In genomic region chr2:75219213-75219612, GRCh38 we compare ENCODE assay signal across 7 cellular contexts. TPM values are rescaled to one million over a fixed set of nuclear protein-coding genes. Genes with fewer than 3 reads are reported as not detected.
DNase-seq lines count a peak whose midpoint lies in the region; ATAC-seq and TF ChIP-seq lines count a peak whose summit lies in the region.
"Not testable (repeated sequence)": the region's sequence is repeated elsewhere in the genome, so short reads cannot be mapped to it uniquely, and the experiment has no call there.
"Had no signal": no experiment of that assay in that cellular context is flagged by ENCODE, and none has a peak within 500 bp of the region (broad histone marks: within the 10 kb centered on the region; RNA-seq: fewer than 3 reads in every experiment).

No MANE protein-coding gene starts in this region.

- not testable (repeated sequence) for H3K27me3 ChIP-seq in GM23338 (ENCODE audit: insufficient read depth); HUES48 (ENCODE audit: control insufficient read depth, insufficient read depth, low read length); HUES64 (ENCODE audit: insufficient read depth, low read length); iPS-18a (ENCODE audit: control insufficient read depth, insufficient read depth, low read length); mesendoderm (ENCODE audit: insufficient read depth, low read length, poor library complexity)

- H3K9me2 ChIP-seq in GM23338 (ENCODE audit: insufficient read depth), result not testable (repeated sequence)

- peaks cover 22% of the 10 kb centered on the region for H3K4me1 Mint-ChIP-seq in GM23338

- H3K56ac ChIP-seq in mesendoderm (ENCODE audit: low read length), result not testable (repeated sequence)

- H3K36me3 ChIP-seq in GM23338 (ENCODE audit: insufficient read depth); HUES48 (ENCODE audit: control insufficient read depth, insufficient read depth, low read length); HUES64 (ENCODE audit: insufficient read depth, low read length); iPS-18a (ENCODE audit: control insufficient read depth, low read depth, low read length); mesendoderm (ENCODE audit: control insufficient read depth, insufficient read depth, low read length): not testable (repeated sequence)

- not testable (repeated sequence) for H3F3A ChIP-seq in GM23338 (replicated peaks; ENCODE audit: low read depth)

- not testable (repeated sequence) for TF ChIP-seq CTCF in GM23338 (conservative IDR thresholded peaks at IDR 0.05; ENCODE audit: low read depth in 2 of 2)

- H2BK120ac ChIP-seq in mesendoderm (ENCODE audit: low read depth, low read length), result not testable (repeated sequence)

- not testable (repeated sequence) for DNase-seq in GM23338 (ENCODE audit: low spot score)
- peak; percentile 50 for DNase-seq in mesendoderm

- not testable (repeated sequence) for H3K18ac ChIP-seq in mesendoderm (ENCODE audit: low read length)

- H3K36me3 Mint-ChIP-seq in GM23338 (ENCODE audit: low read depth), result peaks cover 51% of the 10 kb centered on the region

- H4K5ac ChIP-seq in mesendoderm (ENCODE audit: low read length), result not testable (repeated sequence)

- H4K20me1 ChIP-seq in GM23338 (replicated peaks; ENCODE audit: insufficient read depth), result not testable (repeated sequence)

- peak overlapping the region; percentile 90 for H3K27ac Mint-ChIP-seq in GM23338

- H3K79me1 ChIP-seq in mesendoderm (ENCODE audit: low read length), result not testable (repeated sequence)

- peaks cover 17% of the 10 kb centered on the region for H3K79me2 ChIP-seq in GM23338 (replicated peaks; ENCODE audit: insufficient read depth)
- H3K79me2 ChIP-seq in mesendoderm (ENCODE audit: control insufficient read depth, insufficient read depth, low read length), result not testable (repeated sequence)

- not testable (repeated sequence) for ATAC-seq in GM23338

- not testable (repeated sequence) for H2BK5ac ChIP-seq in mesendoderm (ENCODE audit: low read length)

- H3K4me2 ChIP-seq in GM23338, result peak overlapping the region; percentile 70; the same call in 1 of the 2 replicates
- H3K4me2 ChIP-seq in mesendoderm (ENCODE audit: low read length), result not testable (repeated sequence)

- H4K8ac ChIP-seq in mesendoderm (ENCODE audit: low read depth, low read length), result not testable (repeated sequence)

- H3K4ac ChIP-seq in mesendoderm (ENCODE audit: low read depth, low read length), result not testable (repeated sequence)

- H2AFZ ChIP-seq in GM23338, result not testable (repeated sequence)

- H3K4me1 ChIP-seq in GM23338 (ENCODE audit: insufficient read depth), result peaks cover 32% of the 10 kb centered on the region
- peaks cover 17% of the 10 kb centered on the region for H3K4me1 ChIP-seq in HUES48 (ENCODE audit: control insufficient read depth, insufficient read depth, low read length)
- H3K4me1 ChIP-seq in HUES64 (ENCODE audit: insufficient read depth, low read length); iPS-18a (ENCODE audit: control insufficient read depth, low read depth, low read length); mesendoderm (ENCODE audit: control insufficient read depth, low read depth, low read length): not testable (repeated sequence)

- 32% methylated on average over 4 of the region's 4 CpGs for WGBS in HUES64
- no CpG with 5 or more reads among the region's 4 CpGs for WGBS in mesendoderm (ENCODE audit: extremely low coverage, insufficient coverage, low lambda C conversion rate)

- peaks cover 50% of the 10 kb centered on the region for H3K9me3 Mint-ChIP-seq in GM23338

- H3K4me3 Mint-ChIP-seq in GM23338, result peak overlapping the region; percentile 48

- H3K9ac ChIP-seq in HUES48 (ENCODE audit: low read depth, low read length); HUES64 (ENCODE audit: low read depth, low read length); iPS-18a (ENCODE audit: low read length); mesendoderm (ENCODE audit: low read length): not testable (repeated sequence)

- peaks cover 13% of the 10 kb centered on the region for H3K27me3 Mint-ChIP-seq in GM23338 (ENCODE audit: insufficient read depth, low read depth, poor library complexity)

- not testable (repeated sequence) for H2AK5ac ChIP-seq in mesendoderm (ENCODE audit: low read length)

- H3K27ac ChIP-seq in GM23338 (ENCODE audit: low read depth), result peak overlapping the region; percentile 97
- peak overlapping the region; percentile 62 for H3K27ac ChIP-seq in HUES48 (ENCODE audit: low read depth, low read length)
- H3K27ac ChIP-seq in HUES64 (ENCODE audit: low read depth, low read length), result peak overlapping the region; percentile 72; the same call in 1 of the 2 replicates
- H3K27ac ChIP-seq in iPS-18a (ENCODE audit: low read length); mesendoderm (ENCODE audit: low read depth, low read length): not testable (repeated sequence)

- H3K4me3 ChIP-seq in GM23338, result peak overlapping the region; percentile 57
- H3K4me3 ChIP-seq in HUES48 (ENCODE audit: low read depth, low read length), result peak overlapping the region; percentile 41
- peak overlapping the region; percentile 19; the same call in 1 of the 2 replicates for H3K4me3 ChIP-seq in HUES64 (ENCODE audit: low read length)
- H3K4me3 ChIP-seq in iPS-18a (ENCODE audit: low read length), result peak overlapping the region; percentile 21
- H3K4me3 ChIP-seq in mesendoderm (ENCODE audit: low read length), result not testable (repeated sequence)

- not testable (repeated sequence) for H3K9me3 ChIP-seq in HUES48 (ENCODE audit: control insufficient read depth, insufficient read depth, low read length); HUES64 (ENCODE audit: insufficient read depth, low read depth, low read length); iPS-18a (ENCODE audit: control insufficient read depth, low read depth, low read length)

- H3K23ac ChIP-seq in mesendoderm (ENCODE audit: low read length), result not testable (repeated sequence)

- H2BK15ac ChIP-seq in mesendoderm (replicated peaks; ENCODE audit: low read depth), result not testable (repeated sequence)

TF ChIP-seq in GM23338, 12 proteins besides CTCF, POLR2A, EP300 and RAD21:
- TF ChIP-seq NANOG (IDR thresholded peaks at IDR 0.05; ENCODE audit: borderline replicate concordance), result peak; percentile 83
TF ChIP-seq in GM23338: peak in this region for 1; not testable (repeated sequence) for 11.

RNA-seq across cellular contexts. Expression of gene TACR1, which starts 19.9 kb away (rescaled TPM):
- total RNA-seq in GM23338 (2014; rRNA removed; shearing (Covaris generic)), result 5.6 and 7.3 TPM in 2 replicates
- polyA plus RNA-seq in GM23338 (2016; fragmentation: Nextera tagmentation; extraction: Ambion mirVana), result 3.5 and 3.6 TPM in 2 replicates
- 1.8 TPM for polyA plus RNA-seq in HUES64 (2013, experiment 1 of 2)
- 0.95 TPM for polyA plus RNA-seq in HUES64 (2013, experiment 2 of 2)
- polyA plus RNA-seq in mesendoderm (2013, experiment 1 of 2), result 1.2 TPM
- 1.4 TPM for polyA plus RNA-seq in mesendoderm (2013, experiment 2 of 2)
- total RNA-seq: A172, Calu3 had no signal
